Comparison of ENCODE assay signal across 2 cellular contexts in genomic region chr4:32680946-32681345, GRCh38.
TF ChIP-seq lines count a peak whose summit lies in the region.

No MANE protein-coding gene starts in this region.

TF ChIP-seq in H1, 55 proteins besides CTCF, POLR2A, EP300 and RAD21 (continued from another document):
- no peak for TF ChIP-seq CHD2 (IDR thresholded peaks at IDR 0.05; ENCODE audit: low read length)

TF ChIP-seq in neural cell, 6 proteins besides CTCF, POLR2A, EP300 and RAD21:
- TF ChIP-seq EZH2 (IDR thresholded peaks at IDR 0.05; ENCODE audit: borderline replicate concordance, insufficient read depth, low read length, poor library complexity, severe bottlenecking) (no peak), TAF1 (IDR thresholded peaks at IDR 0.05; ENCODE audit: low read depth) (no peak), POLR2AphosphoS5 (IDR thresholded peaks at IDR 0.05) (peak; percentile 62)
TF ChIP-seq in neural cell: peak in this region for 1.
